ENCODE assay signal across 9 cellular contexts in the genomic region with DNA sequence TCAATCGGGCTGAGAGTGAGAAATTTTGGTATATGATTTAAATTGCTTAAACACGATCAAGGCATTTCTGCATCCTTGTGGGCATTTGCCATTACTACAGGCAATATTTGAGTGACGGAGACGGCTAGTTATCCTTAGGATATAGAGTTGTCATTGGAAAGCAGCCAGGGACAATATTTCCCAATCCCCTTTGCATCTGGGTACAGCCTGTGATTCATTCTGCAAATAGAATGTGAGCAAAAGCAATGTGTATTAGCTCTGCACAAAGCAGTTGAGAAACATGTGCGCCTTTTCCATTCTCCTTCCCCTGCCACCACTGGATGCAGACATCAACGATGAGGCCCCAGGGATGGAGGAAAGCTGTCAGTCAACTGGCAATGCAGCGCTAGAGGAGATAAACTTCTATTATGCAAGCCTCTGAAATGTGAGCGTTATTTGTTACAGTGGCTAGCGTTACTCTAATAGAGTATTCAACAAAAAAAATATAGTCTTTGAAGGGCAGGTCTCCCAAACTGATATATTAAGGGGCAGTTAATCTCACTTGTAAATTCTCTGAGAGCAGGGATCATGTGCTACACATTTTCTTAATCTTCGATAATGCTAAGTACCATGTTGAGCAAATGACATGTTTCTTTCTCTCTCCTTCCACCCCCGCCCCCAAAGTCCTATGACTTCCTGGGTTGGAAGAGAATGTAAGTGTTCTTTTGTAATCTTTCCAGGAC. TPM values are rescaled to one million over a fixed set of nuclear protein-coding genes. Genes with fewer than 3 reads are reported as not detected.
DNase-seq lines count a peak whose midpoint lies in the region; ATAC-seq and TF ChIP-seq lines count a peak whose summit lies in the region.
"Had no signal": no experiment of that assay in that cellular context is flagged by ENCODE, and none has a peak within 500 bp of the region (broad histone marks: within the 10 kb centered on the region; RNA-seq: fewer than 3 reads in every experiment).

No MANE protein-coding gene starts in this region.

- H3K9me3 Mint-ChIP-seq in activated CD4-positive, alpha-beta T cell treated with anti-CD3 and anti-CD28 coated beads, Interleukin-2, amount 10 ng/mL, durations not matched to agents 24 days and 14 days, result no peaks in the 10 kb centered on the region
- H3K9me3 Mint-ChIP-seq: stimulated activated naive CD8-positive, alpha-beta T cell treated with anti-CD3 and anti-CD28 coated beads, Interleukin-15, Interleukin-2, amounts not matched to agents 100 ng/mL and 50 ng/mL, for 24 hours had no signal

- peaks cover 16% of the 10 kb centered on the region for H3K4me1 Mint-ChIP-seq in activated CD4-positive, alpha-beta T cell treated with anti-CD3 and anti-CD28 coated beads, Interleukin-2, amount 10 ng/mL, durations not matched to agents 24 days and 14 days

- in situ Hi-C loops in astrocyte of the cerebellum (cut with HindIII; ENCODE audit: low sequenced_read_pairs), result no loop called here

- intact Hi-C loops in left lung (cut with DNase I), result no loop called here
- intact Hi-C loops in activated CD4-positive, alpha-beta T cell treated with anti-CD3 and anti-CD28 coated beads, Interleukin-2, amount 10 ng/mL, durations not matched to agents 24 days and 14 days (cut with micrococcal nuclease), result no loop called here

- no peaks in the 10 kb centered on the region for H3K36me3 ChIP-seq in BE2C
- H3K36me3 ChIP-seq in left lung, result no peaks in the 10 kb centered on the region

- H3K36me3 Mint-ChIP-seq in activated CD4-positive, alpha-beta T cell treated with anti-CD3 and anti-CD28 coated beads, Interleukin-2, amount 10 ng/mL, durations not matched to agents 24 days and 14 days (ENCODE audit: low read depth), result no peaks in the 10 kb centered on the region

- H3K27ac Mint-ChIP-seq in activated CD4-positive, alpha-beta T cell treated with anti-CD3 and anti-CD28 coated beads, Interleukin-2, amount 10 ng/mL, durations not matched to agents 24 days and 14 days, result no peak overlapping the region
- H3K27ac Mint-ChIP-seq: stimulated activated naive CD8-positive, alpha-beta T cell treated with anti-CD3 and anti-CD28 coated beads, Interleukin-15, Interleukin-2, amounts not matched to agents 100 ng/mL and 50 ng/mL, for 24 hours had no signal

- TF ChIP-seq CTCF in BE2C (IDR thresholded peaks at IDR 0.05; ENCODE audit: low read depth, low read length) (peak; percentile 35), astrocyte of the cerebellum (IDR thresholded peaks at IDR 0.05; ENCODE audit: low read depth, low read length, missing control alignments) (no peak), left lung (IDR thresholded peaks at IDR 0.05) (peak; percentile 16 to 39)

- H3K9me3 ChIP-seq in BE2C (no peaks in the 10 kb centered on the region), left lung (no peaks in the 10 kb centered on the region)

- DNase-seq in BE2C (peak; percentile 19), NCI-H146 treated with DMSO at 0.1 percent for 48 hours (lab: John Stamatoyannopoulos, UW; ENCODE audit: unreplicated experiment) (peak; percentile 16), astrocyte of the cerebellum (ENCODE audit: low read depth) (peak; percentile 87), left lung (peak in 1 of 2 donors; percentile 40)
- DNase-seq in stimulated activated CD4-positive, alpha-beta T cell treated with anti-CD3 and anti-CD28 coated beads, Interleukin-4, amount 100 ng/mL, for 1 hour, result no peak
- DNase-seq in stimulated activated CD8-positive, alpha-beta memory T cell treated with anti-CD3 and anti-CD28 coated beads, Interleukin-4, amount 100 ng/mL, for 48 hours, result no peak
- DNase-seq in activated CD4-positive, alpha-beta T cell treated with anti-CD3 and anti-CD28 coated beads, Interleukin-2, amount 10 ng/mL, durations not matched to agents 24 days and 14 days, result no peak

- H3K4me1 ChIP-seq in BE2C (no peaks in the 10 kb centered on the region; the same call in 1 of the 2 replicates), left lung (peaks cover 4 to 22% of the 10 kb centered on the region in 2 donors)

- H3K27me3 ChIP-seq in BE2C (no peaks in the 10 kb centered on the region), left lung (no peaks in the 10 kb centered on the region)

- H3K27me3 Mint-ChIP-seq in activated CD4-positive, alpha-beta T cell treated with anti-CD3 and anti-CD28 coated beads, Interleukin-2, amount 10 ng/mL, durations not matched to agents 24 days and 14 days, result no peaks in the 10 kb centered on the region
- H3K27me3 Mint-ChIP-seq: stimulated activated naive CD8-positive, alpha-beta T cell treated with anti-CD3 and anti-CD28 coated beads, Interleukin-15, Interleukin-2, amounts not matched to agents 100 ng/mL and 50 ng/mL, for 24 hours had no signal

- H3K27ac ChIP-seq in left lung, result peak overlapping the region in 1 of 2 donors; percentile 34

- H3K4me3 Mint-ChIP-seq in activated CD4-positive, alpha-beta T cell treated with anti-CD3 and anti-CD28 coated beads, Interleukin-2, amount 10 ng/mL, durations not matched to agents 24 days and 14 days, result no peak overlapping the region
- H3K4me3 Mint-ChIP-seq: stimulated activated naive CD8-positive, alpha-beta T cell treated with anti-CD3 and anti-CD28 coated beads, Interleukin-15, Interleukin-2, amounts not matched to agents 100 ng/mL and 50 ng/mL, for 24 hours had no signal

- ATAC-seq in left lung, result peak; percentile 93
- ATAC-seq in GM21447 (IDR thresholded peaks at IDR 0.05; ENCODE audit: unreplicated experiment), result no peak

- no peak overlapping the region for H3K4me3 ChIP-seq in BE2C (ENCODE audit: low read depth, low read length)
- H3K4me3 ChIP-seq in astrocyte of the cerebellum (ENCODE audit: low read depth, low read length), result no peak overlapping the region
- no peak overlapping the region for H3K4me3 ChIP-seq in left lung

RNA-seq across cellular contexts. Expression of gene NCOA3, which starts 37.1 kb away (rescaled TPM):
- 8.5 TPM for polyA plus RNA-seq in BE2C (2012; ENCODE audit: insufficient read depth, insufficient read length, low read depth)
- total RNA-seq in left lung, result 10 to 100 TPM; 34.5 to 41.4 TPM
- 140 TPM in 2 replicates for total RNA-seq in activated CD4-positive, alpha-beta T cell treated with anti-CD3 and anti-CD28 coated beads, Interleukin-2, amount 10 ng/mL, durations not matched to agents 24 days and 14 days

Comparison
In these comparisons a context has a peak if more than half of its experiments do, and no peak if none do; other contexts are left out.
1. DNase-seq: peak in BE2C (single experiment), NCI-H146 treated with DMSO at 0.1 percent for 48 hours (single experiment) and astrocyte of the cerebellum (single experiment); none in stimulated activated CD4-positive, alpha-beta T cell treated with anti-CD3 and anti-CD28 coated beads, Interleukin-4, amount 100 ng/mL, for 1 hour (single experiment), stimulated activated CD8-positive, alpha-beta memory T cell treated with anti-CD3 and anti-CD28 coated beads, Interleukin-4, amount 100 ng/mL, for 48 hours (single experiment) and activated CD4-positive, alpha-beta T cell treated with anti-CD3 and anti-CD28 coated beads, Interleukin-2, amount 10 ng/mL, durations not matched to agents 24 days and 14 days (single experiment).